ENCODE assay signal across 24 cellular contexts in the genomic region with DNA sequence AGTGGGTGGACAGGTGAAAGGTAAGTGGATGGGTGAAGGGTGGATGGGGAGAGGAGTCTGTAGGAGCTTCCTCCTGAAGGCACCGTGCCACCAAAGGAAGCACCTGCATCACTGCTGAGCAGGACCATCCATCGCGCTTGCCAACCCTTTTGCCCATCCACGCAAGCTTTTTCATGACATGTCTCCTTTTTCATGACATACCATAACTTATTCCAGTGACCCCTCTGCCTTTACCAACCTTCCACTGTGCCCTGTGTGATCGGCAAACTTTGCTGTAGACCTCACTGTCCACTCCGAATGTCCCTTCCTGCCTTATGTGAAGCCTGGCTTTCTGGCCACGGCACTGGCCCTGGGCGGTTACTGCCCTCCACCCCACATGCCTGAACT. TPM values are rescaled to one million over a fixed set of nuclear protein-coding genes. Genes with fewer than 3 reads are reported as not detected.
A peak's percentile ranks its signal among the peaks of the same experiment; 100 is the strongest.
DNase-seq lines count a peak whose midpoint lies in the region; ATAC-seq, FAIRE-seq and TF ChIP-seq lines count a peak whose summit lies in the region.
"Had no signal": no experiment of that assay in that cellular context is flagged by ENCODE, and none has a peak within 500 bp of the region (broad histone marks: within the 10 kb centered on the region; RNA-seq: fewer than 3 reads in every experiment).

No MANE protein-coding gene starts in this region.

- H3K9ac ChIP-seq in IMR-90 (ENCODE audit: low read depth, low read length) = no peak overlapping the region
- H3K9ac ChIP-seq in kidney (ENCODE audit: low read length in 2 of 2) = no peak overlapping the region
- H3K9ac ChIP-seq: GM23248 had no signal

- H3K4me1 ChIP-seq in right atrium auricular region (peaks cover 0 to 6% of the 10 kb centered on the region in 2 donors), IMR-90 (ENCODE audit: control insufficient read depth, insufficient read depth, low read length) (no peaks in the 10 kb centered on the region), kidney (ENCODE audit: control insufficient read depth in 1 of 2, insufficient read depth in 1 of 2, low read depth in 1 of 2, low read length in 2 of 2) (peaks cover 0 to 5% of the 10 kb centered on the region in 2 donors)
- H3K4me1 ChIP-seq: SJSA1 had no signal

- no peak overlapping the region for H3K27ac ChIP-seq in right atrium auricular region
- no peak overlapping the region for H3K27ac ChIP-seq in IMR-90 (ENCODE audit: insufficient read depth, low read length)
- H3K27ac ChIP-seq in kidney (ENCODE audit: low read depth in 2 of 2, low read length in 2 of 2) = peak overlapping the region in 1 of 2 donors; percentile 9
- H3K27ac ChIP-seq: GM23248, SJSA1 had no signal

- H3K9me3 ChIP-seq in right atrium auricular region (no peaks in the 10 kb centered on the region), IMR-90 (ENCODE audit: control insufficient read depth, insufficient read depth, low read length) (no peaks in the 10 kb centered on the region), kidney (ENCODE audit: control insufficient read depth in 1 of 2, low read length in 2 of 2) (no peaks in the 10 kb centered on the region)
- H3K9me3 ChIP-seq: SJSA1 had no signal

- H3K4me3 ChIP-seq in right atrium auricular region = no peak overlapping the region
- H3K4me3 ChIP-seq in IMR-90 (ENCODE audit: insufficient read depth, low read depth, low read length) = no peak overlapping the region
- H3K4me3 ChIP-seq in kidney (ENCODE audit: low read length in 2 of 2) = no peak overlapping the region
- H3K4me3 ChIP-seq: GM12878, GM23248, SJSA1 had no signal

- DNase-seq in cardiac septum (ENCODE audit: low spot score) (peak; percentile 61), right atrium auricular region (ENCODE audit: low spot score) (no peak), IMR-90 (no peak), kidney (peak; percentile 40), T-helper 2 cell (no peak)
- DNase-seq: CD8-positive, alpha-beta T cell; DND-41; H9; Karpas-422; NCI-H1694; NCI-H2081; NCI-H2171; NCI-H345; NCI-H524; NCI-H774; NK-92 treated with Interleukin-12 subunit alpha and Interleukin-12 subunit beta, amount 100 ng/mL, for 24 hours had no signal

- H4K91ac ChIP-seq in IMR-90 (ENCODE audit: insufficient read depth, low read depth, low read length) = no peak overlapping the region

- ATAC-seq in IMR-90 (ENCODE audit: low read depth) = peak; percentile 11; the same call in 1 of the 2 replicates
- ATAC-seq in HG02884 (IDR thresholded peaks at IDR 0.05; ENCODE audit: unreplicated experiment) = no peak
- no peak for ATAC-seq in HG03097 (IDR thresholded peaks at IDR 0.05; ENCODE audit: low FRiP score, unreplicated experiment)
- ATAC-seq: CD8-positive, alpha-beta T cell; GM12878; Panc1 had no signal

- H4K8ac ChIP-seq in IMR-90 (ENCODE audit: low read depth in 2 of 2, low read length in 2 of 2) = no peak overlapping the region

- H2AK9ac ChIP-seq in IMR-90 (replicated peaks; ENCODE audit: low read depth, low read length, poor library complexity) = no peak overlapping the region

- no peak overlapping the region for H2BK120ac ChIP-seq in IMR-90 (ENCODE audit: low read depth, low read length)

- no peak for FAIRE-seq in kidney (lab: Jason Lieb, UNC)
- FAIRE-seq: GM12878 had no signal

- no TSS peak for BruUV-seq in IMR-90 (replicated peaks; lab: Mats Ljungman, UMichigan)

- intact Hi-C loops in cardiac septum (cut with DNase I) (no loop called here), IMR-90 (cut with micrococcal nuclease) (no loop called here), kidney (cut with DNase I) (no loop called here)

- no peak overlapping the region for H3K23ac ChIP-seq in IMR-90 (ENCODE audit: low read depth, low read length)

- TF ChIP-seq RAD21 in IMR-90 (IDR thresholded peaks at IDR 0.05; ENCODE audit: low read length) = no peak

- CTCF ChIA-PET in IMR-90 (lab: Yijun Ruan, JAX) = no interaction called here

- dilution Hi-C loops in IMR-90 (cut with HindIII; ENCODE audit: low sequenced_read_pairs, unreplicated experiment) = no loop called here

- H2BK5ac ChIP-seq in IMR-90 (ENCODE audit: low read depth, low read length, poor library complexity, severe bottlenecking) = no peak overlapping the region

- peak overlapping the region; percentile 11 for H2AFZ ChIP-seq in IMR-90 (replicated peaks; ENCODE audit: low read length, poor library complexity)
- H2AFZ ChIP-seq: GM23248 had no signal

- no peak for TF ChIP-seq CTCF in right atrium auricular region (IDR thresholded peaks at IDR 0.05)
- TF ChIP-seq CTCF in IMR-90 (conservative IDR thresholded peaks at IDR 0.05; ENCODE audit: low read depth, low read length) = no peak
- no peak for TF ChIP-seq CTCF in kidney (IDR thresholded peaks at IDR 0.05; ENCODE audit: borderline replicate concordance, extremely low read depth, insufficient read depth)

- no peak overlapping the region for H2BK20ac ChIP-seq in IMR-90 (ENCODE audit: low read depth, low read length)

- no peak for TF ChIP-seq POLR2A in IMR-90 (IDR thresholded peaks at IDR 0.05; ENCODE audit: low read depth, low read length)

- H4K5ac ChIP-seq in IMR-90 (ENCODE audit: low read depth, low read length) = no peak overlapping the region

- H4K20me1 ChIP-seq in IMR-90 (ENCODE audit: insufficient read depth, low read length) = no peaks in the 10 kb centered on the region; the same call in 1 of the 2 replicates

- no peak overlapping the region for H2BK15ac ChIP-seq in IMR-90 (ENCODE audit: low read depth, low read length)

- H3K4me2 ChIP-seq in IMR-90 (ENCODE audit: low read depth, low read length) = no peak overlapping the region

- POLR2A ChIA-PET in IMR-90 (lab: Charles Lee; ENCODE audit: unreplicated experiment) = no interaction called here

- no peak overlapping the region for H2AK5ac ChIP-seq in IMR-90 (ENCODE audit: low read depth, low read length)

- H3K56ac ChIP-seq in IMR-90 (ENCODE audit: extremely low read depth, insufficient read depth, low read length) = no peak overlapping the region

- in situ Hi-C loops in IMR-90 (cut with MboI; ENCODE audit: low sequenced_read_pairs) = no loop called here

- H3K14ac ChIP-seq in IMR-90 (replicated peaks; ENCODE audit: low read depth, low read length) = no peak overlapping the region

- 91% methylated on average over 5 of the region's 8 CpGs; no CpG with 5 or more reads in 1 of the 2 experiments for WGBS in IMR-90 (ENCODE audit: extremely low coverage in 2 of 2, insufficient read length in 1 of 2), 2 experiments

- H3K4ac ChIP-seq in IMR-90 (ENCODE audit: low read depth, low read length) = no peak overlapping the region

- H3K9me1 ChIP-seq in IMR-90 (ENCODE audit: insufficient read depth, low read length) = no peaks in the 10 kb centered on the region

- no peaks in the 10 kb centered on the region for H3K27me3 ChIP-seq in right atrium auricular region
- no peaks in the 10 kb centered on the region for H3K27me3 ChIP-seq in IMR-90 (ENCODE audit: control insufficient read depth, insufficient read depth, low read length)

- H3K36me3 ChIP-seq in right atrium auricular region (no peaks in the 10 kb centered on the region), IMR-90 (ENCODE audit: control insufficient read depth, insufficient read depth, low read length) (no peaks in the 10 kb centered on the region), kidney (ENCODE audit: control insufficient read depth in 1 of 2, insufficient read depth in 2 of 2, low read length in 2 of 2) (no peaks in the 10 kb centered on the region)
- H3K36me3 ChIP-seq: SJSA1 had no signal

- H3K18ac ChIP-seq in IMR-90 (ENCODE audit: low read depth, low read length) = no peak overlapping the region

- no peaks in the 10 kb centered on the region for H3K79me1 ChIP-seq in IMR-90 (ENCODE audit: low read depth in 1 of 2, low read length in 2 of 2)

TF ChIP-seq in IMR-90, 13 proteins besides CTCF, POLR2A, EP300 and RAD21:
- TF ChIP-seq, protein P1, sequence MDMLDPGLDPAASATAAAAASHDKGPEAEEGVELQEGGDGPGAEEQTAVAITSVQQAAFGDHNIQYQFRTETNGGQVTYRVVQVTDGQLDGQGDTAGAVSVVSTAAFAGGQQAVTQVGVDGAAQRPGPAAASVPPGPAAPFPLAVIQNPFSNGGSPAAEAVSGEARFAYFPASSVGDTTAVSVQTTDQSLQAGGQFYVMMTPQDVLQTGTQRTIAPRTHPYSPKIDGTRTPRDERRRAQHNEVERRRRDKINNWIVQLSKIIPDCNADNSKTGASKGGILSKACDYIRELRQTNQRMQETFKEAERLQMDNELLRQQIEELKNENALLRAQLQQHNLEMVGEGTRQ (IDR thresholded peaks at IDR 0.05; ENCODE audit: low read depth, low read length) = no peak
- TF ChIP-seq RCOR1 (IDR thresholded peaks at IDR 0.05; ENCODE audit: insufficient replicate concordance, low read length) = no peak
- TF ChIP-seq CHD1 (IDR thresholded peaks at IDR 0.05; ENCODE audit: low read depth, low read length) = no peak
- no peak for TF ChIP-seq FOS (IDR thresholded peaks at IDR 0.05; ENCODE audit: low read depth, low read length)
TF ChIP-seq in IMR-90: peak in this region for 0.

RNA-seq across cellular contexts. Expression of a gene that starts 13.4 kb away (rescaled TPM):
- 5.8 TPM for total RNA-seq in cardiac septum
- total RNA-seq in right atrium auricular region = 1 to 10 TPM; 2.0 to 4.2 TPM
- under 0.01 and 0.28 TPM in 2 replicates for total RNA-seq in IMR-90 (2012; rRNA removed)
- 0.07 TPM in 2 replicates for polyA plus RNA-seq in IMR-90 (2012; rRNA removed)
- polyA plus RNA-seq in IMR-90 (2012; cell fraction: cytosol; rRNA removed) = 0.01 and 0.18 TPM in 2 replicates
- polyA plus RNA-seq in IMR-90 (2012; cell fraction: nucleus; rRNA removed; ENCODE audit: low replicate concordance) = 0.44 and 0.55 TPM in 2 replicates
- total RNA-seq in kidney = 29.4 TPM
- 6.9 TPM for polyA plus RNA-seq in kidney (ENCODE audit: insufficient read depth, low read depth, low replicate concordance)
- total RNA-seq: GM12878, GM23248, M059J, SJSA1 had no signal
- polyA plus RNA-seq: GM23248 had no signal

RNA-seq across cellular contexts. Expression of a gene that starts 44.7 kb away (rescaled TPM):
- total RNA-seq in cardiac septum (not detected), right atrium auricular region (not detected), IMR-90 (2012; rRNA removed) (not detected in 2 replicates), kidney (1.1 TPM)
- polyA plus RNA-seq in IMR-90 (2012; rRNA removed) (not detected in 2 replicates), kidney (ENCODE audit: insufficient read depth, low read depth, low replicate concordance) (2.3 TPM)
- polyA plus RNA-seq in IMR-90 (2012; cell fraction: cytosol; rRNA removed) = not detected in 2 replicates
- polyA plus RNA-seq in IMR-90 (2012; cell fraction: nucleus; rRNA removed; ENCODE audit: low replicate concordance) = not detected in 2 replicates
- total RNA-seq: CD8-positive, alpha-beta T cell; GM23248; H9; M059J; SJSA1 had no signal
- polyA plus RNA-seq: BJ, GM12878, GM23248 had no signal

Comparison
In these comparisons a context has a peak if more than half of its experiments do, and no peak if none do; other contexts are left out.
1. DNase-seq: peak in cardiac septum (single experiment) and kidney (single experiment); none in right atrium auricular region (single experiment), IMR-90 (single experiment) and T-helper 2 cell (0 of 5).